In the genomic region with DNA sequence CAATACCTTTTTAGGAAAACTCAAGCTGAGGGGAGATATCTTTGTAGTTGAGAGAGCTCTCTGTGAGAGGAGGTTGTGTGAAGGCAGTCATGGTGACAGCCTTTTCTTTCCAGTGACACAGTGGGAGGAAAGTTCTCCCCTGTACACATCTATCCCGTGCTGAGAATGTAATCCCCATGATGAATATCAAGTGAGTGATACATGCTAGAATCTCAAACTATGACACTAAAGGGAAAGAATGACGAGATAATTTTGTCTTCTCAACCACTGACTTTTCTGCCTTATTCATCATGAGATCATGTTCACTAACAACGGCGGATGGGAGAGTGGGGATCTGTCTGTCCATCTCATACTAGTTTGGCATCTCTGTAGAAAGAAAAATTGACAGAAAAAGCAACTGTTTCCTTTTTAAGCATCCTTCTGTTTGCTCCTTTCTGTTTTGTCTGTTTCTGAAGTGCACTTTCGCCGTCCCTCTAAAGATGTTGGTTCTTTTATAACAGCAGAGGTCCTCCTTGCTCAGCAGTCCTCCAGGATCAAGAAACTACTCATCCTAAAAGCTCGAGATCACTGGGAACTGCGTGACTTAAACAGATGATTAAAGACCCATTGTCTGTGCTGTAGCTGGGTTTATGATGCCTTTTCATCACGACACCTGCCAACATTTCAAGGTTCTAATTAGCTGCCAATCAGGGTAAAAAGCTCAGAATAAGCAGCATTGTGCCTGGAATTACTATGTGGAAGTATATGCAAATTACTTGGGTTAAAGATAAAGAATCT, we compare ENCODE assay signal across 11 cellular contexts.
DNase-seq lines count a peak whose midpoint lies in the region; ATAC-seq and TF ChIP-seq lines count a peak whose summit lies in the region.
"Had no signal": no experiment of that assay in that cellular context is flagged by ENCODE, and none has a peak within 500 bp of the region (broad histone marks: within the 10 kb centered on the region; RNA-seq: fewer than 3 reads in every experiment).

No MANE protein-coding gene starts in this region.

- H3K27me3 ChIP-seq in MG63 (no peaks in the 10 kb centered on the region), osteoblast (ENCODE audit: insufficient read depth, low read length) (no peaks in the 10 kb centered on the region)
- H3K27me3 ChIP-seq: heart right ventricle had no signal

- 0 out of 2 replicates have a peak overlapping the region, but pooled peaks have one; percentile 0 for H3K4me3 ChIP-seq in MG63
- peak overlapping the region; percentile 11 for H3K4me3 ChIP-seq in coronary artery
- H3K4me3 ChIP-seq in osteoblast (ENCODE audit: insufficient read depth, low read length) = peak overlapping the region; percentile 56
- H3K4me3 ChIP-seq: heart right ventricle, prostate gland had no signal

- H3K27ac ChIP-seq in coronary artery (no peak overlapping the region), osteoblast (ENCODE audit: low read depth, low read length) (peak overlapping the region; percentile 98)
- H3K27ac ChIP-seq: heart right ventricle, prostate gland had no signal

- no peaks in the 10 kb centered on the region for H3K79me2 ChIP-seq in osteoblast (ENCODE audit: insufficient read depth, low read length)

- no peak for ATAC-seq in GM21528 (IDR thresholded peaks at IDR 0.05; ENCODE audit: low FRiP score, unreplicated experiment)
- ATAC-seq: heart right ventricle had no signal

- H3K9me3 ChIP-seq in MG63 (no peaks in the 10 kb centered on the region), osteoblast (ENCODE audit: low read depth, low read length) (no peaks in the 10 kb centered on the region)
- H3K9me3 ChIP-seq: heart right ventricle, prostate gland had no signal

- H3K36me3 ChIP-seq in MG63 = no peaks in the 10 kb centered on the region
- no peaks in the 10 kb centered on the region for H3K36me3 ChIP-seq in osteoblast (ENCODE audit: insufficient read depth, low read length)
- H3K36me3 ChIP-seq: heart right ventricle, prostate gland had no signal

- H4K20me1 ChIP-seq in osteoblast (ENCODE audit: insufficient read depth, low read length) = no peaks in the 10 kb centered on the region

- H2AFZ ChIP-seq in osteoblast (ENCODE audit: low read length) = peak overlapping the region; percentile 58

- no peak for TF ChIP-seq CTCF in coronary artery (IDR thresholded peaks at IDR 0.05)
- TF ChIP-seq CTCF in osteoblast (IDR thresholded peaks at IDR 0.05; ENCODE audit: extremely low read depth, low read depth, low read length) = peak; percentile 49

- DNase-seq in COR-L47 (lab: John Stamatoyannopoulos, UW) = peak; percentile 54
- DNase-seq in MG63 = peak; percentile 27
- no peak for DNase-seq in coronary artery (ENCODE audit: low spot score)
- no peak for DNase-seq in osteoblast (ENCODE audit: insufficient read length, low spot score, missing footprints)
- DNase-seq in stimulated activated CD4-positive, alpha-beta T cell treated with anti-CD3 and anti-CD28 coated beads, Interleukin-4, amount 100 ng/mL, for 4 hours = no peak
- DNase-seq in islet precursor cell = no peak
- DNase-seq in COLO829 (ENCODE audit: low spot score) = no peak
- DNase-seq: heart right ventricle, NCI-H774 had no signal

- peak overlapping the region; percentile 74 for H3K4me2 ChIP-seq in osteoblast (ENCODE audit: insufficient read depth, low read length)

- peaks cover 47% of the 10 kb centered on the region for H3K4me1 ChIP-seq in osteoblast (ENCODE audit: insufficient read depth, low read length)
- H3K4me1 ChIP-seq: heart right ventricle, prostate gland had no signal

Comparison
In these comparisons a context has a peak if more than half of its experiments do, and no peak if none do; other contexts are left out.
1. DNase-seq: peak in COR-L47 (single experiment) and MG63 (single experiment); none in coronary artery (single experiment), osteoblast (single experiment), stimulated activated CD4-positive, alpha-beta T cell treated with anti-CD3 and anti-CD28 coated beads, Interleukin-4, amount 100 ng/mL, for 4 hours (0 of 2), islet precursor cell (single experiment) and COLO829 (single experiment).
2. H3K4me3 ChIP-seq: peak in every context shown above with its lines; median percentile 56 in osteoblast; 11 in coronary artery; 0 in MG63.